ENCODE assay signal across 1 cellular context in the genomic region with DNA sequence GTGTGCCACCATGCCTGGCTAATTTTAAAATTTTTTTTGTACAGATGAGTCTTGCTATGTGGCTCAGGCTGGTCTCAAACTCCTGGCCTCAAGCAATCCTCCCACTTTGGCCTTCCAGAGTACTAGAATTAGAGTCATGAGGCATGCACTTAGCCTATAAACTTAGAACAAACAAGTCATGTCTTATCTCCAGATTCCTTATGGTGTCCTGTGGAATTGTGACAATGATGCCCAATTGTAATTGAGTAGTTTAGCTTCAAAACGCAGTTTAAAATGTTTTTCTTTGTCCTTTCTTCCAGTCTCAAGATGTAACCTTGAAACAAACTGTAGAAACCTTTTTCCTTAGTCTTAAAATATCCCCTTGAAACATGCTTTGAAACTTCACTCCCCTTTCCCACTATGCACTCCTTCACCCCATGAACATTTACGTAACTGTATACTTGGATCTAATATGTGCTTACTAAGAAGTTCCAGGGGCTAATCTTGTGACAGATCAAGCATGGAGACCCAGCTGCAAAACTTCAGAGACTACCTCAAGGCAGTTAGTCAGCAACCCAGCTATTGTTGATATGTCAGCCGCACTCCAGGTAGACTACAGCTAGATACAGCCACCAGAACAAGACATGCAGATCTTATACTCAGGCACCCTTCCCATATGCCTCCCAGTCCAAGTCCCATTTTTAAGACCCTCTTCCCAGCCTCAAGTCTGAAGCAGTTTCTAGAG.
A peak's percentile ranks its signal among the peaks of the same experiment; 100 is the strongest.
TF ChIP-seq lines count a peak whose summit lies in the region.

No MANE protein-coding gene starts in this region.

TF ChIP-seq in K562, 482 proteins besides CTCF, POLR2A, EP300 and RAD21 (continued from another document):
- no peak for TF ChIP-seq POLR2AphosphoS5 (IDR thresholded peaks at IDR 0.05; ENCODE audit: control insufficient read depth, insufficient read depth, low read depth, low read length)
- TF ChIP-seq EZH2 (IDR thresholded peaks at IDR 0.05; ENCODE audit: borderline replicate concordance, low read depth, low read length): no peak
- peak; percentile 82 for TF ChIP-seq TCF3 (CRISPR knock-in tag; IDR thresholded peaks at IDR 0.05)
- TF ChIP-seq CBFA2T3 (IDR thresholded peaks at IDR 0.05): peak; percentile 76
- TF ChIP-seq ZNF408 (CRISPR knock-in tag; IDR thresholded peaks at IDR 0.05; ENCODE audit: low read depth): no peak
- TF ChIP-seq, protein P1, sequence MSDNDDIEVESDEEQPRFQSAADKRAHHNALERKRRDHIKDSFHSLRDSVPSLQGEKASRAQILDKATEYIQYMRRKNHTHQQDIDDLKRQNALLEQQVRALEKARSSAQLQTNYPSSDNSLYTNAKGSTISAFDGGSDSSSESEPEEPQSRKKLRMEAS (CRISPR knock-in tag; IDR thresholded peaks at IDR 0.05): no peak
- TF ChIP-seq TEAD2 (tag; IDR thresholded peaks at IDR 0.05): no peak
- TF ChIP-seq, protein P2, sequence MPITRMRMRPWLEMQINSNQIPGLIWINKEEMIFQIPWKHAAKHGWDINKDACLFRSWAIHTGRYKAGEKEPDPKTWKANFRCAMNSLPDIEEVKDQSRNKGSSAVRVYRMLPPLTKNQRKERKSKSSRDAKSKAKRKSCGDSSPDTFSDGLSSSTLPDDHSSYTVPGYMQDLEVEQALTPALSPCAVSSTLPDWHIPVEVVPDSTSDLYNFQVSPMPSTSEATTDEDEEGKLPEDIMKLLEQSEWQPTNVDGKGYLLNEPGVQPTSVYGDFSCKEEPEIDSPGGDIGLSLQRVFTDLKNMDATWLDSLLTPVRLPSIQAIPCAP (CRISPR knock-in tag; IDR thresholded peaks at IDR 0.05; ENCODE audit: borderline replicate concordance): no peak
- TF ChIP-seq TEAD1 (CRISPR knock-in tag; IDR thresholded peaks at IDR 0.05): 0 out of 4 replicates have a peak, but pooled peaks of 1 of the 2 experiments have one; percentile 21
- no peak for TF ChIP-seq POLR2B (IDR thresholded peaks at IDR 0.05; ENCODE audit: low read depth, partially characterized antibody)
- TF ChIP-seq GTF2A2 (tag; IDR thresholded peaks at IDR 0.05): no peak
- TF ChIP-seq ZNF263 (CRISPR knock-in tag; IDR thresholded peaks at IDR 0.05; ENCODE audit: borderline replicate concordance): no peak
- no peak for TF ChIP-seq ZNF311 (CRISPR knock-in tag; IDR thresholded peaks at IDR 0.05)
- TF ChIP-seq SETDB1 (IDR thresholded peaks at IDR 0.05; ENCODE audit: low read length): no peak
- no peak for TF ChIP-seq ZNF717 (CRISPR knock-in tag; IDR thresholded peaks at IDR 0.05)
- no peak for TF ChIP-seq CSDE1 (IDR thresholded peaks at IDR 0.05)
- TF ChIP-seq HNRNPUL1 (IDR thresholded peaks at IDR 0.05; ENCODE audit: low read length): no peak
- no peak for TF ChIP-seq FOXK2 (conservative IDR thresholded peaks at IDR 0.05 in 1 of 2, IDR thresholded peaks at IDR 0.05 in 1 of 2; ENCODE audit: low read depth in 2 of 2)
TF ChIP-seq in K562: peak in this region for 35.
